Comparison of ENCODE assay signal across 16 cellular contexts in genomic region chr1:186236921-186237320, GRCh38. TPM values are rescaled to one million over a fixed set of nuclear protein-coding genes. Genes with fewer than 3 reads are reported as not detected.
DNase-seq lines count a peak whose midpoint lies in the region; ATAC-seq and TF ChIP-seq lines count a peak whose summit lies in the region.
"Had no signal": no experiment of that assay in that cellular context is flagged by ENCODE, and none has a peak within 500 bp of the region (broad histone marks: within the 10 kb centered on the region; RNA-seq: fewer than 3 reads in every experiment).

No MANE protein-coding gene starts in this region.

- no peak for ATAC-seq in heart right ventricle
- ATAC-seq in GM21576 (IDR thresholded peaks at IDR 0.05; ENCODE audit: unreplicated experiment), result no peak
- ATAC-seq in GM21529 (IDR thresholded peaks at IDR 0.05; ENCODE audit: unreplicated experiment), result no peak
- ATAC-seq: activated CD4-positive, alpha-beta T cell treated with anti-CD3 and anti-CD28 coated beads for 36 hours; GM23338 had no signal

- H3K27ac ChIP-seq in hepatocyte (no peak overlapping the region), heart right ventricle (no peak overlapping the region), vagina (no peak overlapping the region)
- H3K27ac ChIP-seq: SK-N-MC had no signal

- no peaks in the 10 kb centered on the region for H3K4me1 ChIP-seq in hepatocyte (ENCODE audit: insufficient read depth)
- H3K4me1 ChIP-seq in heart right ventricle, result no peaks in the 10 kb centered on the region
- no peaks in the 10 kb centered on the region for H3K4me1 ChIP-seq in vagina

- H3K9me2 ChIP-seq in hepatocyte (replicated peaks; ENCODE audit: insufficient read depth), result no peaks in the 10 kb centered on the region

- 88% methylated on average over 3 of the region's 3 CpGs for WGBS in hepatocyte (ENCODE audit: low lambda C conversion rate, missing lambda C conversion rate)
- WGBS in heart right ventricle, 2 donors, result 78 to 92% methylated on average over 3 of the region's 3 CpGs

- no peaks in the 10 kb centered on the region for H4K20me1 ChIP-seq in hepatocyte (ENCODE audit: insufficient read depth, poor library complexity, severe bottlenecking)

- DNase-seq in ACHN (peak; percentile 77), HK-2 (ENCODE audit: unreplicated experiment) (peak; percentile 44), amniotic stem cell (lab: John Stamatoyannopoulos, UW) (peak; percentile 71), hepatocyte (ENCODE audit: low spot score) (peak; percentile 43), heart right ventricle (no peak), vagina (ENCODE audit: extremely low spot score in 2 of 2) (no peak)
- DNase-seq: activated CD4-positive, alpha-beta T cell treated with anti-CD3 and anti-CD28 coated beads for 36 hours; activated gamma-delta T cell treated with Interleukin-2 at 50 U/mL for 16 hours; C1 segment of cervical spinal cord; MM.1S; stimulated activated CD4-positive, alpha-beta T cell treated with anti-CD3 and anti-CD28 coated beads, Interleukin-12 subunit alpha, Interleukin-12 subunit beta, amount 100 ng/mL, for 4 hours had no signal

- H3K27me3 ChIP-seq in hepatocyte (no peaks in the 10 kb centered on the region), heart right ventricle (no peaks in the 10 kb centered on the region), vagina (no peaks in the 10 kb centered on the region)

- no peak for TF ChIP-seq CTCF in hepatocyte (IDR thresholded peaks at IDR 0.05; ENCODE audit: poor library complexity)
- TF ChIP-seq CTCF in heart right ventricle (IDR thresholded peaks at IDR 0.05), result no peak
- TF ChIP-seq CTCF in vagina (IDR thresholded peaks at IDR 0.05), result no peak

- no peak overlapping the region for H3K4me3 ChIP-seq in hepatocyte
- no peak overlapping the region for H3K4me3 ChIP-seq in heart right ventricle
- H3K4me3 ChIP-seq in vagina, result no peak overlapping the region
- H3K4me3 ChIP-seq: GM23338, SK-N-MC had no signal

- intact Hi-C loops in heart right ventricle (cut with DNase I) (no loop called here), vagina (cut with DNase I) (no loop called here)

- in situ Hi-C loops in ACHN (cut with HindIII; ENCODE audit: low pct_ligation_motif_present, low pct_unique_long_range_greater_than_20kb, low sequenced_read_pairs), result no loop called here

- no peak overlapping the region for H2AFZ ChIP-seq in hepatocyte
- H2AFZ ChIP-seq: GM23338 had no signal

- H3K36me3 ChIP-seq in hepatocyte (replicated peaks; ENCODE audit: insufficient read depth, low read depth) (no peaks in the 10 kb centered on the region), heart right ventricle (no peaks in the 10 kb centered on the region), vagina (no peaks in the 10 kb centered on the region)

- no peaks in the 10 kb centered on the region for H3K9me3 ChIP-seq in hepatocyte (ENCODE audit: low read depth)
- no peaks in the 10 kb centered on the region for H3K9me3 ChIP-seq in heart right ventricle
- H3K9me3 ChIP-seq in vagina, result no peaks in the 10 kb centered on the region

- no peaks in the 10 kb centered on the region for H3K79me2 ChIP-seq in hepatocyte

- TF ChIP-seq POLR2A in vagina (IDR thresholded peaks at IDR 0.05), result no peak

- no peak overlapping the region for H3K4me2 ChIP-seq in hepatocyte
- H3K4me2 ChIP-seq: GM23338 had no signal

RNA-seq across cellular contexts. Expression of gene PRG4, which starts 59.2 kb away (rescaled TPM):
- total RNA-seq in hepatocyte (2.0 and 2.1 TPM in 2 replicates), heart right ventricle (1 to 10 TPM in 3 of 10 donors, under 1 TPM in 7; 0.07 to 9.8 (median 0.68) TPM), vagina (2.0 TPM)
- polyA plus RNA-seq in hepatocyte (1.1 and 3.9 TPM in 2 replicates), heart right ventricle (under 1 TPM; 0.07 to 0.61 TPM)
- total RNA-seq: dermis microvascular lymphatic vessel endothelial cell had no signal

Comparison
In these comparisons a context has a peak if more than half of its experiments do, and no peak if none do; other contexts are left out.
1. DNase-seq: peak in ACHN (single experiment), HK-2 (single experiment), amniotic stem cell (single experiment) and hepatocyte (single experiment); none in heart right ventricle (0 of 2) and vagina (0 of 2).